In genomic region chr10:52365547-52366432, GRCh38 we compare ENCODE assay signal across 15 cellular contexts. TPM values are rescaled to one million over a fixed set of nuclear protein-coding genes. Genes with fewer than 3 reads are reported as not detected.
"Had no signal": no experiment of that assay in that cellular context is flagged by ENCODE, and none has a peak within 500 bp of the region (broad histone marks: within the 10 kb centered on the region; RNA-seq: fewer than 3 reads in every experiment).

No MANE protein-coding gene starts in this region.

RNA-seq across cellular contexts. Expression of gene DKK1, which starts 51.7 kb away (rescaled TPM):
- total RNA-seq: activated B cell treated with CpG ODN at 0.5 μM for 24 hours; activated CD4-positive, alpha-beta memory T cell treated with anti-CD3 and anti-CD28 coated beads for 36 hours; activated CD4-positive, alpha-beta T cell treated with anti-CD3 and anti-CD28 coated beads, Interleukin-2, amount 10 ng/mL, durations not matched to agents 24 days and 14 days; activated CD8-positive, alpha-beta memory T cell treated with anti-CD3 and anti-CD28 coated beads for 36 hours; activated CD8-positive, alpha-beta T cell treated with anti-CD3 and anti-CD28 coated beads for 36 hours; activated naive CD4-positive, alpha-beta T cell treated with anti-CD3 and anti-CD28 coated beads for 36 hours; activated naive CD4-positive, alpha-beta T cell treated with anti-CD3 and anti-CD28 coated beads, Interleukin-2, amount 50 U/mL, for 72 hours; activated naive CD8-positive, alpha-beta T cell treated with anti-CD3 and anti-CD28 coated beads for 36 hours; activated T-cell treated with anti-CD3 and anti-CD28 coated beads, Interleukin-2, amount 50 U/mL, for 72 hours; activated T-helper 1 cell treated with anti-CD3 and anti-CD28 coated beads, Interleukin-12 subunit alpha, Interleukin-12 subunit beta, Interleukin-2, Interleukin-4 antibody, amounts not matched to agents 30 ng/mL and 10 ng/mL and 1 ng/mL, durations not matched to agents 14 hours and 24 hours and 36 hours; activated T-helper 17 cell treated with anti-CD3 and anti-CD28 coated beads, Interleukin-2, amount 50 U/mL, for 72 hours; body of pancreas; T-helper 1 cell treated with Interleukin-12 subunit alpha and Interleukin-12 subunit beta and Interleukin-4 antibody, amounts not matched to agents 30 ng/mL and 1 ng/mL, for 36 hours; T-helper 17 cell; T-helper 2 cell treated with Interferon-gamma antibody and Interleukin-4, amounts not matched to agents 100 ng/mL and 5 ng/mL, for 36 hours had no signal
